In the genomic region with DNA sequence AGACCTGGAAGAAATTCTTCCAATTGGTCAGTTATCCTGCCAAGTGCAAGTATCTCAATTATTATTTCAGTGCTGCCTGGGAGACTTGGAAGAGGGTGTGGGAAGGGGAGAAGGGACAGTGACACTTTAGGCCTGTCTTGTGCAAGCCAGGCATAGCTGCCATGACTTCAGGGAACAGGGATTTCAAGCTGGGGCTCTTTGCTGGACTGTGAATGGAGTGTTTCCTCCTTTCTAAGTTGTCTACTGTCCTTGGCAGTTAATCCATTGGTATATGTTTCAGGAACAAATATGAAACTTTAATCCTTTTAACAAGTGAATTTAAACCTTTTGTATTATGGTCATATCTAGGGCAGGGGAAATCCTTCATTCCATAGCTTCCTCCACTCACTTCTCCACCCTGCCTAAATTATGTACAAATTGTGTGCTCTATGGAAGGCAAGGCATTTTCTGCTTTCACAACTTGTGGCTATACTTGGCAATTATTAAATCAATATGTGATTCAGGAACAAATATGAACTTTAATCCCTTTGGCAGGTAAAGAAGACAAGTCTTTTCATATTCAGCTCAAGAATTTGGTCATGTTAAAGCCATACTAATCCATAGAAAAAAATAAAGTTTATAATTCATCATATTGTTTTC, we compare ENCODE assay signal across 16 cellular contexts.
DNase-seq lines count a peak whose midpoint lies in the region; ATAC-seq, FAIRE-seq and TF ChIP-seq lines count a peak whose summit lies in the region.
"Had no signal": no experiment of that assay in that cellular context is flagged by ENCODE, and none has a peak within 500 bp of the region (broad histone marks: within the 10 kb centered on the region; RNA-seq: fewer than 3 reads in every experiment).

No MANE protein-coding gene starts in this region.

- H3K36me3 Mint-ChIP-seq in Calu3 (ENCODE audit: insufficient read depth, unreplicated experiment), result peaks cover 8% of the 10 kb centered on the region
- H3K36me3 Mint-ChIP-seq: CD8-positive, alpha-beta memory T cell had no signal

- intact Hi-C loops in Calu3 (cut with micrococcal nuclease; ENCODE audit: unreplicated experiment) (no loop called here), esophagus squamous epithelium (cut with DNase I) (no loop called here), pancreas (cut with DNase I) (no loop called here)

- H3K4me1 ChIP-seq in esophagus squamous epithelium (peaks cover 0 to 22% (median 0%) of the 10 kb centered on the region in 3 donors), pancreas (peaks cover 0 to 10% (median 0%) of the 10 kb centered on the region in 3 donors)
- H3K4me1 ChIP-seq: BLaER1, Caco-2 had no signal

- no peaks in the 10 kb centered on the region for H3K27me3 Mint-ChIP-seq in Calu3 (ENCODE audit: unreplicated experiment)

- peaks cover 28% of the 10 kb centered on the region for H3K4me1 Mint-ChIP-seq in Calu3 (ENCODE audit: low read depth, unreplicated experiment)
- H3K4me1 Mint-ChIP-seq: CD8-positive, alpha-beta memory T cell had no signal

- H3K9me3 Mint-ChIP-seq in Calu3 (ENCODE audit: low read depth, unreplicated experiment), result peaks cover 2% of the 10 kb centered on the region

- TF ChIP-seq CTCF in Calu3 (IDR thresholded peaks at IDR 0.05; ENCODE audit: unreplicated experiment) (no peak), VCaP (conservative IDR thresholded peaks at IDR 0.05) (no peak), esophagus squamous epithelium (IDR thresholded peaks at IDR 0.05) (no peak), pancreas (IDR thresholded peaks at IDR 0.05) (no peak)

- BruUV-seq in Calu3 (replicated peaks; lab: Mats Ljungman, UMichigan), result no TSS peak

- no peak overlapping the region for H3K4me3 ChIP-seq in esophagus squamous epithelium
- no peak overlapping the region for H3K4me3 ChIP-seq in pancreas
- H3K4me3 ChIP-seq: BLaER1, GM12878 had no signal

- peak overlapping the region; percentile 94 for H3K27ac Mint-ChIP-seq in Calu3 (ENCODE audit: unreplicated experiment)

- H3K27me3 ChIP-seq in esophagus squamous epithelium (no peaks in the 10 kb centered on the region), pancreas (no peaks in the 10 kb centered on the region)
- H3K27me3 ChIP-seq: BLaER1 had no signal

- H3K9me3 ChIP-seq in esophagus squamous epithelium (no peaks in the 10 kb centered on the region), pancreas (no peaks in the 10 kb centered on the region)
- H3K9me3 ChIP-seq: BLaER1, Caco-2 had no signal

- H3K4me3 Mint-ChIP-seq in Calu3 (ENCODE audit: low read depth, unreplicated experiment), result peak overlapping the region; percentile 14
- H3K4me3 Mint-ChIP-seq: CD8-positive, alpha-beta memory T cell had no signal

- DNase-seq in Calu3, result peak; percentile 8
- DNase-seq in esophagus squamous epithelium (lab: John Stamatoyannopoulos, UW), result no peak
- no peak for DNase-seq in pancreas
- DNase-seq: 8988T; AML-193; Caco-2; CD8-positive, alpha-beta memory T cell; HCEC 1CT had no signal

- CTCF ChIA-PET in Calu3 (lab: Charles Lee), result interaction anchor here (0.8 kb wide), 1 partner anchor 10 kb away, joined by 3 read pairs; no protein-coding TSS in a partner anchor

- ATAC-seq in pancreas, result peak; percentile 66 to 88 (median 84)
- ATAC-seq in GM21526 (IDR thresholded peaks at IDR 0.05; ENCODE audit: low FRiP score, unreplicated experiment), result no peak
- no peak for ATAC-seq in HG02870 (IDR thresholded peaks at IDR 0.05; ENCODE audit: unreplicated experiment)
- no peak for ATAC-seq in GM21825 (IDR thresholded peaks at IDR 0.05; ENCODE audit: unreplicated experiment)
- ATAC-seq: GM12878 had no signal

- FAIRE-seq in pancreas (lab: Jason Lieb, UNC), result no peak
- FAIRE-seq: GM12878, GM18507, HTR-8/SVneo had no signal

- no peak for TF ChIP-seq POLR2A in esophagus squamous epithelium (IDR thresholded peaks at IDR 0.05)

- peak overlapping the region; percentile 22; the same call in 1 of the 2 replicates for H3K27ac ChIP-seq in VCaP
- H3K27ac ChIP-seq in esophagus squamous epithelium, result peak overlapping the region in 3 of 4 donors; percentile 3 to 63 (median 40)
- H3K27ac ChIP-seq in pancreas, result peak overlapping the region in 2 of 4 donors; percentile 12 to 19
- H3K27ac ChIP-seq: BLaER1 had no signal

- H3K36me3 ChIP-seq in esophagus squamous epithelium, result no peaks in the 10 kb centered on the region
- H3K36me3 ChIP-seq in pancreas, result no peaks in the 10 kb centered on the region
- H3K36me3 ChIP-seq: BLaER1 had no signal

Comparison
In these comparisons a context has a peak if more than half of its experiments do, and no peak if none do; other contexts are left out.
1. ATAC-seq: peak in pancreas (4 of 4); none in GM21526 (single experiment), HG02870 (single experiment) and GM21825 (single experiment).